Comparison of ENCODE assay signal across 9 cellular contexts in genomic region chr5:35229076-35230042, GRCh38. TPM values are rescaled to one million over a fixed set of nuclear protein-coding genes. Genes with fewer than 3 reads are reported as not detected.
DNase-seq lines count a peak whose midpoint lies in the region; ATAC-seq and TF ChIP-seq lines count a peak whose summit lies in the region.
"Had no signal": no experiment of that assay in that cellular context is flagged by ENCODE, and none has a peak within 500 bp of the region (broad histone marks: within the 10 kb centered on the region; RNA-seq: fewer than 3 reads in every experiment).

No MANE protein-coding gene starts in this region.

- H3K27me3 Mint-ChIP-seq in immature natural killer cell (ENCODE audit: low read depth in 3 of 3): peaks cover 6 to 46% (median 8%) of the 10 kb centered on the region in 3 donors

- no peak overlapping the region for H3K4me3 Mint-ChIP-seq in immature natural killer cell

- H3K9ac ChIP-seq in parathyroid adenoma: peak overlapping the region; percentile 93

- no peak for TF ChIP-seq POLR2A in GM18505 (IDR thresholded peaks at IDR 0.05; ENCODE audit: borderline replicate concordance, extremely low read depth, insufficient read depth, insufficient read length)

- ATAC-seq in GM18505 (IDR thresholded peaks at IDR 0.05; ENCODE audit: unreplicated experiment) (peak; percentile 59), HG02938 (IDR thresholded peaks at IDR 0.05; ENCODE audit: unreplicated experiment) (peak; percentile 55), RWPE2 (ENCODE audit: low read depth) (peak; percentile 93)
- ATAC-seq: HCT116 had no signal

- H3K4me1 Mint-ChIP-seq in immature natural killer cell: peaks cover 0 to 1% of the 10 kb centered on the region in 2 donors

- peak overlapping the region; percentile 93 for H3K27ac ChIP-seq in 22Rv1
- H3K27ac ChIP-seq in RWPE2 (ENCODE audit: poor library complexity, severe bottlenecking): no peak overlapping the region
- peak overlapping the region; percentile 92 for H3K27ac ChIP-seq in parathyroid adenoma

- peak; percentile 53 for TF ChIP-seq CTCF in 22Rv1 (IDR thresholded peaks at IDR 0.05)
- TF ChIP-seq CTCF in RWPE2 (IDR thresholded peaks at IDR 0.05; ENCODE audit: poor library complexity, severe bottlenecking): peak; percentile 49
- TF ChIP-seq CTCF in fibroblast of mammary gland (conservative IDR thresholded peaks at IDR 0.05; ENCODE audit: control insufficient read depth, insufficient read depth, low read depth, low read length): peak; percentile 8
- TF ChIP-seq CTCF in parathyroid adenoma (IDR thresholded peaks at IDR 0.05): peak; percentile 54

- no peaks in the 10 kb centered on the region for H3K4me1 ChIP-seq in RWPE2 (ENCODE audit: insufficient read depth, poor library complexity, severe bottlenecking)
- H3K4me1 ChIP-seq in parathyroid adenoma: peaks cover 37% of the 10 kb centered on the region

- H3K27me3 ChIP-seq in RWPE2 (ENCODE audit: insufficient read depth, poor library complexity, severe bottlenecking) (peaks cover 63% of the 10 kb centered on the region), parathyroid adenoma (ENCODE audit: control insufficient read depth, insufficient read depth, low read length) (no peaks in the 10 kb centered on the region)

- no peak overlapping the region for H3K27ac Mint-ChIP-seq in immature natural killer cell

- DNase-seq in RWPE2 (ENCODE audit: low spot score) (no peak), fibroblast of mammary gland (ENCODE audit: low read depth) (peak; percentile 8), SHP77 treated with DMSO at 0.1 percent for 48 hours (lab: John Stamatoyannopoulos, UW) (no peak), immature natural killer cell (no peak)

- peaks cover 0 to 24% (median 7%) of the 10 kb centered on the region in 6 donors for H3K9me3 Mint-ChIP-seq in immature natural killer cell

- peak overlapping the region; percentile 62 for H2AFZ ChIP-seq in parathyroid adenoma

- peak overlapping the region; percentile 15 for H3K4me3 ChIP-seq in RWPE2 (ENCODE audit: severe bottlenecking)
- no peak overlapping the region for H3K4me3 ChIP-seq in fibroblast of mammary gland (ENCODE audit: control insufficient read depth, low read depth, low read length)
- peak overlapping the region; percentile 88 for H3K4me3 ChIP-seq in parathyroid adenoma (ENCODE audit: low read depth, low read length)

- H3K9me3 ChIP-seq in RWPE2 (ENCODE audit: severe bottlenecking) (no peaks in the 10 kb centered on the region), parathyroid adenoma (ENCODE audit: control insufficient read depth, low read length) (no peaks in the 10 kb centered on the region)

- H3K4me2 ChIP-seq in parathyroid adenoma (ENCODE audit: low read length): peak overlapping the region; percentile 85

- H3K79me2 ChIP-seq in parathyroid adenoma: peaks cover 8% of the 10 kb centered on the region

- H3K36me3 ChIP-seq in RWPE2 (ENCODE audit: low read depth) (no peaks in the 10 kb centered on the region), parathyroid adenoma (ENCODE audit: control insufficient read depth, insufficient read depth, low read length) (no peaks in the 10 kb centered on the region)

- no peaks in the 10 kb centered on the region for H3K36me3 Mint-ChIP-seq in immature natural killer cell

RNA-seq across cellular contexts. Expression of gene PRLR, which starts 0.9 kb away (rescaled TPM):
- not detected for polyA plus RNA-seq in immature natural killer cell
